In genomic region chr20:50343490-50344179, GRCh38 we compare ENCODE assay signal across 1 cellular context.
TF ChIP-seq lines count a peak whose summit lies in the region.

No MANE protein-coding gene starts in this region.

TF ChIP-seq in HepG2, 621 proteins besides CTCF, POLR2A, EP300 and RAD21 (continued from another document and continues in another):
- no peak for TF ChIP-seq ZNF280B (CRISPR knock-in tag; IDR thresholded peaks at IDR 0.05; ENCODE audit: borderline replicate concordance)
- TF ChIP-seq ZBTB43 (CRISPR knock-in tag; conservative IDR thresholded peaks at IDR 0.05): peak; percentile 89; the same call in 1 of the 2 replicates
- no peak for TF ChIP-seq ZNF549 (CRISPR knock-in tag; IDR thresholded peaks at IDR 0.05)
- TF ChIP-seq ZNF512B (CRISPR knock-in tag; IDR thresholded peaks at IDR 0.05; ENCODE audit: borderline replicate concordance): no peak
- no peak for TF ChIP-seq ZBTB25 (CRISPR knock-in tag; IDR thresholded peaks at IDR 0.05)
- no peak for TF ChIP-seq ZNF672 (CRISPR knock-in tag; IDR thresholded peaks at IDR 0.05)
- TF ChIP-seq IRF1 (CRISPR knock-in tag; IDR thresholded peaks at IDR 0.05; ENCODE audit: low read depth): peak; percentile 73; the same call in 1 of the 2 replicates
- TF ChIP-seq RXRB (CRISPR knock-in tag; IDR thresholded peaks at IDR 0.05; ENCODE audit: borderline replicate concordance): no peak
- no peak for TF ChIP-seq FOXO4 (CRISPR knock-in tag; conservative IDR thresholded peaks at IDR 0.05)
- TF ChIP-seq ZNF891 (CRISPR knock-in tag; IDR thresholded peaks at IDR 0.05): peak; percentile 85
- 0 out of 2 replicates have a peak, but pooled peaks have one; percentile 47 for TF ChIP-seq TFE3 (CRISPR knock-in tag; IDR thresholded peaks at IDR 0.05)
- TF ChIP-seq ZNF432 (CRISPR knock-in tag; IDR thresholded peaks at IDR 0.05; ENCODE audit: borderline replicate concordance): no peak
- no peak for TF ChIP-seq ZBTB20 (CRISPR knock-in tag; IDR thresholded peaks at IDR 0.05; ENCODE audit: borderline replicate concordance, low read depth)
- TF ChIP-seq CCAR2 (optimal IDR thresholded peaks at IDR 0.05; ENCODE audit: low read depth, low read length): no peak
- no peak for TF ChIP-seq KAT7 (CRISPR knock-in tag; IDR thresholded peaks at IDR 0.05; ENCODE audit: borderline replicate concordance)
- no peak for TF ChIP-seq TBP (CRISPR knock-in tag; IDR thresholded peaks at IDR 0.05)
- 0 out of 2 replicates have a peak, but pooled peaks have one; percentile 46 for TF ChIP-seq SRY (CRISPR knock-in tag; IDR thresholded peaks at IDR 0.05)
- TF ChIP-seq SPEN (CRISPR knock-in tag; IDR thresholded peaks at IDR 0.05; ENCODE audit: low read depth): no peak
- TF ChIP-seq TEAD2 (CRISPR knock-in tag; IDR thresholded peaks at IDR 0.05): no peak
- no peak for TF ChIP-seq AKAP8 (CRISPR knock-in tag; IDR thresholded peaks at IDR 0.05)
- no peak for TF ChIP-seq AKNA (CRISPR knock-in tag; IDR thresholded peaks at IDR 0.05; ENCODE audit: borderline replicate concordance)
- no peak for TF ChIP-seq ZFP82 (CRISPR knock-in tag; IDR thresholded peaks at IDR 0.05; ENCODE audit: borderline replicate concordance)
- no peak for TF ChIP-seq ZNF253 (CRISPR knock-in tag; IDR thresholded peaks at IDR 0.05; ENCODE audit: borderline replicate concordance)
- no peak; the same call in 1 of the 2 replicates for TF ChIP-seq BCL3 (CRISPR knock-in tag; IDR thresholded peaks at IDR 0.05)
- TF ChIP-seq THAP8 (CRISPR knock-in tag; IDR thresholded peaks at IDR 0.05; ENCODE audit: borderline replicate concordance): no peak
- no peak for TF ChIP-seq ZBTB10 (CRISPR knock-in tag; IDR thresholded peaks at IDR 0.05; ENCODE audit: borderline replicate concordance)
- TF ChIP-seq ZNF180 (CRISPR knock-in tag; IDR thresholded peaks at IDR 0.05; ENCODE audit: borderline replicate concordance, low read depth): no peak
- no peak for TF ChIP-seq IRF2 (CRISPR knock-in tag; IDR thresholded peaks at IDR 0.05)
- no peak for TF ChIP-seq SP2 (CRISPR knock-in tag; IDR thresholded peaks at IDR 0.05)
- TF ChIP-seq ZSCAN31 (CRISPR knock-in tag; IDR thresholded peaks at IDR 0.05; ENCODE audit: low read depth): no peak
- no peak for TF ChIP-seq ZNF598 (CRISPR knock-in tag; IDR thresholded peaks at IDR 0.05; ENCODE audit: borderline replicate concordance)
- no peak for TF ChIP-seq ZNF17 (CRISPR knock-in tag; IDR thresholded peaks at IDR 0.05)
- no peak for TF ChIP-seq HDAC2 (CRISPR knock-in tag; IDR thresholded peaks at IDR 0.05)
- no peak for TF ChIP-seq RFX3 (CRISPR knock-in tag; IDR thresholded peaks at IDR 0.05)
- TF ChIP-seq ETV5 (CRISPR knock-in tag; IDR thresholded peaks at IDR 0.05; ENCODE audit: borderline replicate concordance): no peak
- TF ChIP-seq FOSL2 (CRISPR knock-in tag; IDR thresholded peaks at IDR 0.05): no peak
